Comparison of ENCODE assay signal across 11 cellular contexts in the genomic region with DNA sequence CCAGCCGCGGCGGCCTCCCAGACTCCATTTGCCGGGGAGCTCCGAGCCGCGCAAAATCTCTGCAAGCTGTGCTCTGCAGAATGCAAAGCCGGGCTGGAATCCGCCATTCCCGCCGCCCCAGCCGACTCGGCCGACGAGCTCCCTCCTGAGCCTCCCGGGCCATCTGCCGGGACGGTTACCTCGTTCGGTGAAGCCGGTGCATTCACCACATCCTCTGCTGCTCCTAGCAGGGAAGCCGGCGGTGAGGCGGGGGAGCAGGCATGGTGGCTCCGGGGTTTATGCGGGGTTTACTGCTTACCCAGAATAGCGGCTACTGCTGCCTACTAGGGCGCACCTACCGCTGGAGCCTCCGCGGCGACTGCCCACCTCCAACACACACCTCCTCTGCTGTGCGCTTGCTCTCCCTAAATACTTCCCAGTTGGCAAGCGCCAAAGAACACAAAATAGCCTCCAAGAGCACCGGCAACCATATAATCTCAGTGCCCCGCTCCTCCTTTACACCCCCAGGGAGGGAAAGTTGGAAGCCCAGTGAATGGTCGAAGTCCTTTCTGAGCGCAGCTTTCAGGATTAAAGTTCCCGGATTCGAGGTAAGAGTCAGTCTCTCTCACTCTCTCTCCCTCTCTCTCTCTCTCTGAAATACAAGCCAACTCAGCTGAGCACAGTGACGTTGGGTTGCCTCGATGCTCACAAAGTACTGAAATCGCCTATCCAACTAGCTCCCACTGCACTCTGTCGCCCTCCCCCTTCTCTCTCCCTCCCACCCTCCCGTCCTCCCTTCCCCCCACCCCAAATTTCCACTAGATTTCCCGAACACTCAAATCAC. TPM values are rescaled to one million over a fixed set of nuclear protein-coding genes. Genes with fewer than 3 reads are reported as not detected.
DNase-seq lines count a peak whose midpoint lies in the region; TF ChIP-seq lines count a peak whose summit lies in the region.
"Had no signal": no experiment of that assay in that cellular context is flagged by ENCODE, and none has a peak within 500 bp of the region (broad histone marks: within the 10 kb centered on the region; RNA-seq: fewer than 3 reads in every experiment).

TSS of gene TBX5 (minus strand) at position 696 of the 823 bp plus-strand sequence. CDS start 2,246 bp downstream, outside the sequence.

- POLR2A ChIA-PET in OCI-LY7 (lab: Charles Lee) = no interaction called here

- H3K9me2 ChIP-seq in OCI-LY7 (ENCODE audit: insufficient read depth, low read length) = no peaks in the 10 kb centered on the region

- H3K36me3 Mint-ChIP-seq in endodermal cell (ENCODE audit: low read depth) (no peaks in the 10 kb centered on the region), mesothelial cell of epicardium (no peaks in the 10 kb centered on the region)

- no peak within 1 kb of the TSS for H3K27ac Mint-ChIP-seq in endodermal cell
- peak within 1 kb of the TSS; percentile 84 for H3K27ac Mint-ChIP-seq in mesothelial cell of epicardium

- no peaks in the 10 kb centered on the region for H3K79me2 ChIP-seq in OCI-LY7 (ENCODE audit: insufficient read depth, low read depth, low read length)

- DNase-seq in Daoy (ENCODE audit: low read depth) (peak; percentile 66), endodermal cell (peak; percentile 88), mesothelial cell of epicardium (ENCODE audit: low spot score in 2 of 2, unreplicated experiment in 2 of 2) (peak in 1 of 2 experiments; percentile 61), cortex of kidney (lab: John Stamatoyannopoulos, UW) (no peak), OCI-LY7 (ENCODE audit: low spot score) (no peak), DMS153 treated with DMSO at 0.1 percent for 48 hours (lab: John Stamatoyannopoulos, UW; ENCODE audit: unreplicated experiment) (no peak), pons (ENCODE audit: low spot score) (no peak)
- peak; percentile 14 for DNase-seq in Jurkat, Clone E6-1 (ENCODE audit: low read depth, low spot score)
- DNase-seq: activated gamma-delta T cell, NCI-H1694, SW 1271 had no signal

- no peaks in the 10 kb centered on the region for H3K9me3 Mint-ChIP-seq in endodermal cell
- H3K9me3 Mint-ChIP-seq in mesothelial cell of epicardium = no peaks in the 10 kb centered on the region

- H3K4me1 Mint-ChIP-seq in endodermal cell (peaks cover 31% of the 10 kb centered on the region), mesothelial cell of epicardium (peaks cover 31% of the 10 kb centered on the region)

- no peaks in the 10 kb centered on the region for H3K36me3 ChIP-seq in endodermal cell (ENCODE audit: control insufficient read depth, insufficient read depth, low read length)
- no peaks in the 10 kb centered on the region for H3K36me3 ChIP-seq in OCI-LY7 (ENCODE audit: insufficient read depth, low read length)

- H3K4me3 ChIP-seq in Jurkat, Clone E6-1 (ENCODE audit: low read length) = no peak within 1 kb of the TSS; the same call in 1 of the 2 replicates
- no peak within 1 kb of the TSS for H3K4me3 ChIP-seq in endodermal cell (ENCODE audit: low read length)
- no peak within 1 kb of the TSS for H3K4me3 ChIP-seq in OCI-LY7 (ENCODE audit: low read depth, low read length, poor library complexity, severe bottlenecking)

- TF ChIP-seq CTCF in endodermal cell (conservative IDR thresholded peaks at IDR 0.05) = no peak
- TF ChIP-seq CTCF in mesothelial cell of epicardium (IDR thresholded peaks at IDR 0.05; ENCODE audit: unreplicated experiment) = no peak
- no peak for TF ChIP-seq CTCF in OCI-LY7 (conservative IDR thresholded peaks at IDR 0.05; ENCODE audit: low read length)

- H3K9me3 ChIP-seq in endodermal cell (ENCODE audit: control insufficient read depth, low read length) (no peaks in the 10 kb centered on the region), OCI-LY7 (ENCODE audit: low read length) (no peaks in the 10 kb centered on the region)

- peaks cover 100% of the 10 kb centered on the region for H3K27me3 Mint-ChIP-seq in endodermal cell (ENCODE audit: insufficient read depth)
- peaks cover 100% of the 10 kb centered on the region for H3K27me3 Mint-ChIP-seq in mesothelial cell of epicardium (ENCODE audit: low read depth)

- H3K4me2 ChIP-seq in OCI-LY7 (ENCODE audit: low read length) = no peak within 1 kb of the TSS

- H4K20me1 ChIP-seq in OCI-LY7 (ENCODE audit: insufficient read depth, low read length) = no peaks in the 10 kb centered on the region

- peaks cover 100% of the 10 kb centered on the region for H3K27me3 ChIP-seq in endodermal cell (ENCODE audit: control insufficient read depth, insufficient read depth, low read length, poor library complexity, severe bottlenecking)

- no TSS peak for BruUV-seq in OCI-LY7 (replicated peaks; lab: Mats Ljungman, UMichigan)

- no peaks in the 10 kb centered on the region for H3K4me1 ChIP-seq in endodermal cell (ENCODE audit: control insufficient read depth, insufficient read depth, low read length)
- H3K4me1 ChIP-seq in OCI-LY7 (ENCODE audit: insufficient read depth, low read length, poor library complexity, severe bottlenecking) = no peaks in the 10 kb centered on the region

- intact Hi-C loops in OCI-LY7 (cut with micrococcal nuclease; ENCODE audit: unreplicated experiment) = no loop called here

- H2AFZ ChIP-seq in OCI-LY7 (ENCODE audit: low read length) = no peak within 1 kb of the TSS

- 1 to 2% methylated on average over 18 to 46 of the region's 46 CpGs for WGBS in endodermal cell (ENCODE audit: insufficient coverage in 1 of 2, insufficient read length in 1 of 2), 2 experiments

- H3K9ac ChIP-seq in endodermal cell (ENCODE audit: extremely low read depth, low read length, poor library complexity, severe bottlenecking) = no peak within 1 kb of the TSS

- H3K27ac ChIP-seq in endodermal cell (ENCODE audit: low read depth, low read length) = no peak within 1 kb of the TSS
- H3K27ac ChIP-seq in OCI-LY7 (ENCODE audit: low read depth, low read length, poor library complexity, severe bottlenecking) = no peak within 1 kb of the TSS

- CTCF ChIA-PET in OCI-LY7 (lab: Charles Lee; ENCODE audit: unreplicated experiment) = no interaction called here

- peak within 1 kb of the TSS; percentile 37 for H3K4me3 Mint-ChIP-seq in endodermal cell
- peak within 1 kb of the TSS; percentile 77 for H3K4me3 Mint-ChIP-seq in mesothelial cell of epicardium

RNA-seq across cellular contexts. Expression of gene TBX5, which starts in this region (rescaled TPM):
- total RNA-seq in Daoy (2014; rRNA removed; shearing (Covaris generic)) = 2.9 and 4.5 TPM in 2 replicates
- not detected for polyA plus RNA-seq in Jurkat, Clone E6-1 (2012; ENCODE audit: insufficient read depth, insufficient read length)
- not detected for total RNA-seq in endodermal cell
- 0.14 TPM for polyA plus RNA-seq in endodermal cell (2013, experiment 1 of 2)
- polyA plus RNA-seq in endodermal cell (2013, experiment 2 of 2) = 0.17 TPM
- total RNA-seq in mesothelial cell of epicardium = 8.4 to 9.7 TPM (median 9.3 TPM) in 3 replicates
- not detected in 2 replicates for total RNA-seq in OCI-LY7 (2014; rRNA removed; shearing (Covaris generic))
- not detected in 2 replicates for total RNA-seq in OCI-LY7 (2022)

Comparison
In these comparisons a context has a peak if more than half of its experiments do, and no peak if none do; other contexts are left out.
1. Peak in DNase-seq in endodermal cell; RNA of the gene not detected or under 1 TPM.
2. DNase-seq: peak in Daoy (single experiment) and Jurkat, Clone E6-1 (single experiment); none in cortex of kidney (single experiment), OCI-LY7 (single experiment), DMS153 treated with DMSO at 0.1 percent for 48 hours (single experiment) and pons (single experiment).